In genomic region chr5:17219006-17219422, GRCh38 we compare ENCODE assay signal across 8 cellular contexts. TPM values are rescaled to one million over a fixed set of nuclear protein-coding genes. Genes with fewer than 3 reads are reported as not detected.
A peak's percentile ranks its signal among the peaks of the same experiment; 100 is the strongest.
DNase-seq lines count a peak whose midpoint lies in the region; ATAC-seq and TF ChIP-seq lines count a peak whose summit lies in the region.

No MANE protein-coding gene starts in this region.

- no peak for TF ChIP-seq POLR2A in vagina (IDR thresholded peaks at IDR 0.05)

- peak overlapping the region; percentile 100 for H3K18ac ChIP-seq in mesendoderm (ENCODE audit: low read length)

- H3K4ac ChIP-seq in mesendoderm (ENCODE audit: low read depth, low read length) = no peak overlapping the region

- H3K27me3 ChIP-seq in CD4-positive, CD25-positive, alpha-beta regulatory T cell (ENCODE audit: control insufficient read depth, insufficient read depth, low read length) = peaks cover 15% of the 10 kb centered on the region
- H3K27me3 ChIP-seq in mesendoderm (ENCODE audit: insufficient read depth, low read length, poor library complexity) = no peaks in the 10 kb centered on the region
- H3K27me3 ChIP-seq in vagina = no peaks in the 10 kb centered on the region

- TF ChIP-seq CTCF in cardiac fibroblast (IDR thresholded peaks at IDR 0.05; ENCODE audit: low read depth, low read length) = no peak
- no peak for TF ChIP-seq CTCF in vagina (IDR thresholded peaks at IDR 0.05)

- WGBS in mesendoderm (ENCODE audit: extremely low coverage, insufficient coverage, low lambda C conversion rate) = no CpG with 5 or more reads among the region's 20 CpGs

- peaks cover 0 to 22% (median 1%) of the 10 kb centered on the region in 4 donors for H3K4me1 Mint-ChIP-seq in CD4-positive, CD25-positive, alpha-beta regulatory T cell

- peak overlapping the region; percentile 95 for H3K56ac ChIP-seq in mesendoderm (ENCODE audit: low read length)

- peak overlapping the region; percentile 58 for H2BK5ac ChIP-seq in mesendoderm (ENCODE audit: low read length)

- no peak overlapping the region for H3K23ac ChIP-seq in mesendoderm (ENCODE audit: low read length)

- intact Hi-C loops in vagina (cut with DNase I) = loop anchor here (5.0 kb wide), 1 partner anchor 1088 kb away; no protein-coding TSS in a partner anchor

- H3K4me3 Mint-ChIP-seq in CD4-positive, CD25-positive, alpha-beta regulatory T cell = peak overlapping the region in 3 of 4 donors; percentile 76 to 84 (median 82)

- H3K79me1 ChIP-seq in mesendoderm (ENCODE audit: low read length) = no peaks in the 10 kb centered on the region

- H3K4me2 ChIP-seq in mesendoderm (ENCODE audit: low read length) = peak overlapping the region; percentile 35

- H3K9me3 Mint-ChIP-seq in CD4-positive, CD25-positive, alpha-beta regulatory T cell = peaks cover 0 to 4% (median 0%) of the 10 kb centered on the region in 7 donors

- no peak overlapping the region for H3K27ac ChIP-seq in CD4-positive, CD25-positive, alpha-beta regulatory T cell (ENCODE audit: insufficient read depth, low read length, poor library complexity, severe bottlenecking)
- no peak overlapping the region for H3K27ac ChIP-seq in mesendoderm (ENCODE audit: low read depth, low read length)
- peak overlapping the region; percentile 77 for H3K27ac ChIP-seq in vagina

- H3K9me3 ChIP-seq in CD4-positive, CD25-positive, alpha-beta regulatory T cell (ENCODE audit: control insufficient read depth in 2 of 2, low read length in 2 of 2) = no peaks in the 10 kb centered on the region
- H3K9me3 ChIP-seq in vagina = no peaks in the 10 kb centered on the region

- no peak for ATAC-seq in CD4-positive, CD25-positive, alpha-beta regulatory T cell (ENCODE audit: low read depth in 2 of 2)
- ATAC-seq in GM19438 (IDR thresholded peaks at IDR 0.05; ENCODE audit: low read depth, unreplicated experiment) (peak; percentile 10), GM19328 (IDR thresholded peaks at IDR 0.05; ENCODE audit: unreplicated experiment) (no peak)

- peak overlapping the region; percentile 85 for H3K9ac ChIP-seq in mesendoderm (ENCODE audit: low read length)

- no peak overlapping the region for H2BK120ac ChIP-seq in mesendoderm (ENCODE audit: low read depth, low read length)

- H3K4me3 ChIP-seq in CD4-positive, CD25-positive, alpha-beta regulatory T cell (ENCODE audit: low read depth, low read length) = no peak overlapping the region
- H3K4me3 ChIP-seq in cardiac fibroblast (replicated peaks in 1 of 2; ENCODE audit: low read depth in 2 of 2, low read length in 2 of 2) = peak overlapping the region; percentile 86 to 92
- peak overlapping the region; percentile 71 for H3K4me3 ChIP-seq in mesendoderm (ENCODE audit: low read length)
- peak overlapping the region; percentile 63 to 68 for H3K4me3 ChIP-seq in vagina

- H2AK5ac ChIP-seq in mesendoderm (ENCODE audit: low read length) = no peak overlapping the region

- no peaks in the 10 kb centered on the region for H3K36me3 Mint-ChIP-seq in CD4-positive, CD25-positive, alpha-beta regulatory T cell

- H4K8ac ChIP-seq in mesendoderm (ENCODE audit: low read depth, low read length) = no peak overlapping the region

- H3K27me3 Mint-ChIP-seq in CD4-positive, CD25-positive, alpha-beta regulatory T cell = peaks cover 36% of the 10 kb centered on the region

- H3K27ac Mint-ChIP-seq in CD4-positive, CD25-positive, alpha-beta regulatory T cell = peak overlapping the region in 1 of 3 donors; percentile 63

- H2BK15ac ChIP-seq in mesendoderm (replicated peaks; ENCODE audit: low read depth) = no peak overlapping the region

- DNase-seq in CD4-positive, CD25-positive, alpha-beta regulatory T cell = no peak
- peak; percentile 82 for DNase-seq in NCI-H128 (lab: John Stamatoyannopoulos, UW; ENCODE audit: unreplicated experiment)
- peak; percentile 33 to 40 for DNase-seq in cardiac fibroblast (ENCODE audit: low read depth in 2 of 2)
- DNase-seq in mesendoderm = peak; percentile 87
- no peak for DNase-seq in vagina (ENCODE audit: extremely low spot score in 2 of 2)
- DNase-seq in GOT3 (lab: John Stamatoyannopoulos, UW) = no peak

- no peaks in the 10 kb centered on the region for H3K36me3 ChIP-seq in CD4-positive, CD25-positive, alpha-beta regulatory T cell (ENCODE audit: control insufficient read depth, insufficient read depth, low read length)
- H3K36me3 ChIP-seq in mesendoderm (ENCODE audit: control insufficient read depth, insufficient read depth, low read length) = no peaks in the 10 kb centered on the region
- H3K36me3 ChIP-seq in vagina = no peaks in the 10 kb centered on the region

- H4K5ac ChIP-seq in mesendoderm (ENCODE audit: low read length) = no peak overlapping the region

- H3K4me1 ChIP-seq in CD4-positive, CD25-positive, alpha-beta regulatory T cell (ENCODE audit: control insufficient read depth, insufficient read depth, low read length, poor library complexity, severe bottlenecking) = peaks cover 8% of the 10 kb centered on the region
- H3K4me1 ChIP-seq in mesendoderm (ENCODE audit: control insufficient read depth, low read depth, low read length) (peaks cover 4% of the 10 kb centered on the region), vagina (peaks cover 22% of the 10 kb centered on the region)

- H3K79me2 ChIP-seq in mesendoderm (ENCODE audit: control insufficient read depth, insufficient read depth, low read length) = peaks cover 48% of the 10 kb centered on the region

RNA-seq across cellular contexts. Expression of gene BASP1, which starts 1.6 kb away (rescaled TPM):
- total RNA-seq in CD4-positive, CD25-positive, alpha-beta regulatory T cell = 1.6 TPM
- polyA plus RNA-seq in CD4-positive, CD25-positive, alpha-beta regulatory T cell = 1 to 10 TPM in 3 of 4 donors, under 1 TPM in 1; 0.51 to 2.8 (median 1.8) TPM
- 176 TPM for polyA plus RNA-seq in mesendoderm (2013, experiment 1 of 2)
- 185 TPM for polyA plus RNA-seq in mesendoderm (2013, experiment 2 of 2)
- total RNA-seq in vagina = 46.4 TPM

Comparison
In these comparisons a context has a peak if more than half of its experiments do, and no peak if none do; other contexts are left out.
1. DNase-seq: peak in NCI-H128 (single experiment), cardiac fibroblast (2 of 2) and mesendoderm (single experiment); none in CD4-positive, CD25-positive, alpha-beta regulatory T cell (0 of 3), vagina (0 of 2) and GOT3 (single experiment).
2. RNA of gene BASP1, which starts 1.6 kb away (total RNA-seq): 46.4 TPM in vagina (single experiment); 1.6 TPM in CD4-positive, CD25-positive, alpha-beta regulatory T cell (single experiment); every median in the first group is over 10 times any median in the second.